In the genomic region with DNA sequence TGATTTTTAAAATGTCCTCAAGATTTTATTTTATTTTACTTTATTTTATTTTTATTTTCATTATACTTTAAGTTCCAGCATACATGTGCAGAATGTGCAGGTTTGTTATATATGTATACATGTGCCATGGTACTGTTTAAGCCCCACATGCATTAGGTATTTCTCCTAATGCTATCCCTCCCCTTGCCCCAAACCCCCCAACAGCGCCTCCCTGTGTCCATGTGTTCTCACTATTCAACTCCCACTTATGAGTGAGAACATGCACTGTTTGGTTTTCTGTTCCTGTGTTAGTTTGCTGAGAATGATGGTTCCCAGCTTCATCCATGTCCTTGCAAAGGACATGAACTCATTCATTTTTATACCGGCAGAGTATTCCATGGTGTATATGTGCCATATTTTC, we compare ENCODE assay signal across 6 cellular contexts. TPM values are rescaled to one million over a fixed set of nuclear protein-coding genes. Genes with fewer than 3 reads are reported as not detected.
"Had no signal": no experiment of that assay in that cellular context is flagged by ENCODE, and none has a peak within 500 bp of the region (broad histone marks: within the 10 kb centered on the region; RNA-seq: fewer than 3 reads in every experiment).

No MANE protein-coding gene starts in this region.

RNA-seq across cellular contexts. Expression of gene RNF150, which starts 50.2 kb away (rescaled TPM):
- total RNA-seq: activated B cell treated with CpG ODN at 0.5 μM for 24 hours; activated CD4-positive, alpha-beta memory T cell treated with anti-CD3 and anti-CD28 coated beads, Interleukin-2, amount 10 ng/mL, durations not matched to agents 7 days and 5 days; activated naive CD4-positive, alpha-beta T cell treated with anti-CD3 and anti-CD28 coated beads for 36 hours; activated T-helper 1 cell treated with anti-CD3 and anti-CD28 coated beads, Interleukin-12 subunit alpha, Interleukin-12 subunit beta, Interleukin-2, Interleukin-4 antibody, amounts not matched to agents 30 ng/mL and 10 ng/mL and 1 ng/mL, durations not matched to agents 14 hours and 24 hours and 36 hours; T-helper 17 cell; T-helper 2 cell treated with Interferon-gamma antibody and Interleukin-4, amounts not matched to agents 100 ng/mL and 5 ng/mL, for 36 hours had no signal
